In genomic region chr7:142711722-142712616, GRCh38 we compare ENCODE assay signal across 8 cellular contexts. TPM values are rescaled to one million over a fixed set of nuclear protein-coding genes. Genes with fewer than 3 reads are reported as not detected.
DNase-seq lines count a peak whose midpoint lies in the region; ATAC-seq lines count a peak whose summit lies in the region.

No MANE protein-coding gene starts in this region.

- peak; percentile 86 for ATAC-seq in activated CD4-positive, alpha-beta T cell treated with anti-CD3 and anti-CD28 coated beads for 36 hours
- peak; percentile 98 for ATAC-seq in stimulated activated effector memory CD8-positive, alpha-beta T cell treated with anti-CD3 and anti-CD28 coated beads, Interleukin-12 subunit alpha, Interleukin-12 subunit beta, amount 100 ng/mL, for 72 hours
- ATAC-seq in GM21526 (IDR thresholded peaks at IDR 0.05; ENCODE audit: low FRiP score, unreplicated experiment) = no peak

- peak overlapping the region in 3 of 4 donors; percentile 67 to 79 (median 76) for H3K4me3 Mint-ChIP-seq in IgD-negative memory B cell
- peak overlapping the region; percentile 67 for H3K4me3 Mint-ChIP-seq in activated CD4-positive, alpha-beta T cell treated with anti-CD3 and anti-CD28 coated beads for 36 hours
- peak overlapping the region; percentile 69 for H3K4me3 Mint-ChIP-seq in stimulated activated effector memory CD8-positive, alpha-beta T cell treated with anti-CD3 and anti-CD28 coated beads, Interleukin-12 subunit alpha, Interleukin-12 subunit beta, amount 100 ng/mL, for 72 hours

- POLR2A ChIA-PET in activated CD4-positive, alpha-beta T cell treated with anti-CD3 and anti-CD28 coated beads for 36 hours (lab: Charles Lee) = no interaction called here

- H3K27me3 Mint-ChIP-seq in IgD-negative memory B cell = peaks cover 3% of the 10 kb centered on the region
- no peaks in the 10 kb centered on the region for H3K27me3 Mint-ChIP-seq in activated CD4-positive, alpha-beta T cell treated with anti-CD3 and anti-CD28 coated beads for 36 hours

- H3K9me3 Mint-ChIP-seq in IgD-negative memory B cell = no peaks in the 10 kb centered on the region
- no peaks in the 10 kb centered on the region for H3K9me3 Mint-ChIP-seq in activated CD4-positive, alpha-beta T cell treated with anti-CD3 and anti-CD28 coated beads for 36 hours (ENCODE audit: low read depth)
- H3K9me3 Mint-ChIP-seq in stimulated activated effector memory CD8-positive, alpha-beta T cell treated with anti-CD3 and anti-CD28 coated beads, Interleukin-12 subunit alpha, Interleukin-12 subunit beta, amount 100 ng/mL, for 72 hours = no peaks in the 10 kb centered on the region

- H3K27ac Mint-ChIP-seq in IgD-negative memory B cell = peak overlapping the region in 1 of 3 donors; percentile 79
- H3K27ac Mint-ChIP-seq in activated CD4-positive, alpha-beta T cell treated with anti-CD3 and anti-CD28 coated beads for 36 hours = peak overlapping the region; percentile 85
- H3K27ac Mint-ChIP-seq in stimulated activated effector memory CD8-positive, alpha-beta T cell treated with anti-CD3 and anti-CD28 coated beads, Interleukin-12 subunit alpha, Interleukin-12 subunit beta, amount 100 ng/mL, for 72 hours = peak overlapping the region; percentile 49

- H3K36me3 Mint-ChIP-seq in IgD-negative memory B cell = no peaks in the 10 kb centered on the region
- H3K36me3 Mint-ChIP-seq in activated CD4-positive, alpha-beta T cell treated with anti-CD3 and anti-CD28 coated beads for 36 hours (ENCODE audit: low read depth) = no peaks in the 10 kb centered on the region
- peaks cover 6% of the 10 kb centered on the region for H3K36me3 Mint-ChIP-seq in stimulated activated effector memory CD8-positive, alpha-beta T cell treated with anti-CD3 and anti-CD28 coated beads, Interleukin-12 subunit alpha, Interleukin-12 subunit beta, amount 100 ng/mL, for 72 hours

- DNase-seq in NCI-H2107 treated with DMSO at 0.1 percent for 48 hours (lab: John Stamatoyannopoulos, UW; ENCODE audit: unreplicated experiment) = peak; percentile 60
- DNase-seq in NCI-H2107 (lab: John Stamatoyannopoulos, UW) = no peak
- DNase-seq in activated CD4-positive, alpha-beta T cell treated with anti-CD3 and anti-CD28 coated beads for 36 hours = peak; percentile 48
- DNase-seq in fibroblast of the conjunctiva (ENCODE audit: low read depth) = peak; percentile 13
- DNase-seq in stimulated activated effector memory CD8-positive, alpha-beta T cell treated with anti-CD3 and anti-CD28 coated beads, Interleukin-12 subunit alpha, Interleukin-12 subunit beta, amount 100 ng/mL, for 72 hours (ENCODE audit: low spot score in 2 of 2) = no peak
- no peak for DNase-seq in OCI-M2 (lab: John Stamatoyannopoulos, UW; ENCODE audit: unreplicated experiment)

- intact Hi-C loops in activated CD4-positive, alpha-beta T cell treated with anti-CD3 and anti-CD28 coated beads for 36 hours (cut with DNase I, micrococcal nuclease) = loop anchor here (1.0 to 5.0 kb wide), 5 partner anchors 45 to 99 kb away; no protein-coding TSS in a partner anchor

- CTCF ChIA-PET in activated CD4-positive, alpha-beta T cell treated with anti-CD3 and anti-CD28 coated beads for 36 hours (lab: Charles Lee) = interaction anchor here (0.8 to 1.9 kb wide), 11 partner anchors 8 to 128 kb away, joined by 3 to 6 read pairs (median 3); no protein-coding TSS in a partner anchor

- peaks cover 9 to 25% (median 15%) of the 10 kb centered on the region in 3 donors for H3K4me1 Mint-ChIP-seq in IgD-negative memory B cell
- peaks cover 65% of the 10 kb centered on the region for H3K4me1 Mint-ChIP-seq in activated CD4-positive, alpha-beta T cell treated with anti-CD3 and anti-CD28 coated beads for 36 hours
- peaks cover 39% of the 10 kb centered on the region for H3K4me1 Mint-ChIP-seq in stimulated activated effector memory CD8-positive, alpha-beta T cell treated with anti-CD3 and anti-CD28 coated beads, Interleukin-12 subunit alpha, Interleukin-12 subunit beta, amount 100 ng/mL, for 72 hours

RNA-seq across cellular contexts. Expression of gene PRSS1, which starts 37.3 kb away (rescaled TPM):
- polyA plus RNA-seq in IgD-negative memory B cell = not detected
- total RNA-seq in activated CD4-positive, alpha-beta T cell treated with anti-CD3 and anti-CD28 coated beads for 36 hours = not detected

RNA-seq across cellular contexts. Expression of gene PRSS2, which starts 58.8 kb away (rescaled TPM):
- polyA plus RNA-seq in IgD-negative memory B cell = not detected
- total RNA-seq in activated CD4-positive, alpha-beta T cell treated with anti-CD3 and anti-CD28 coated beads for 36 hours = not detected

Comparison
In these comparisons a context has a peak if more than half of its experiments do, and no peak if none do; other contexts are left out.
1. DNase-seq: peak in NCI-H2107 treated with DMSO at 0.1 percent for 48 hours (single experiment), activated CD4-positive, alpha-beta T cell treated with anti-CD3 and anti-CD28 coated beads for 36 hours (single experiment) and fibroblast of the conjunctiva (single experiment); none in NCI-H2107 (single experiment), stimulated activated effector memory CD8-positive, alpha-beta T cell treated with anti-CD3 and anti-CD28 coated beads, Interleukin-12 subunit alpha, Interleukin-12 subunit beta, amount 100 ng/mL, for 72 hours (0 of 2) and OCI-M2 (single experiment).
2. Peak in every context shown above with its lines, with median percentiles within 50 percentile points of each other: H3K4me3 Mint-ChIP-seq.